9 cellular contexts compared by ENCODE assay signal in genomic region chr12:81610955-81611889, GRCh38.
DNase-seq lines count a peak whose midpoint lies in the region; ATAC-seq and TF ChIP-seq lines count a peak whose summit lies in the region.
"Had no signal": no experiment of that assay in that cellular context is flagged by ENCODE, and none has a peak within 500 bp of the region (broad histone marks: within the 10 kb centered on the region; RNA-seq: fewer than 3 reads in every experiment).

No MANE protein-coding gene starts in this region.

- no peak for TF ChIP-seq POLR2A in uterus (IDR thresholded peaks at IDR 0.05)

- H3K4me3 ChIP-seq in uterus: no peak overlapping the region

- H3K36me3 ChIP-seq in uterus: no peaks in the 10 kb centered on the region

- no peak overlapping the region for H3K27ac Mint-ChIP-seq in glutamatergic neuron (ENCODE audit: unreplicated experiment)
- H3K27ac Mint-ChIP-seq: stimulated activated naive CD8-positive, alpha-beta T cell treated with anti-CD3 and anti-CD28 coated beads, Interleukin-15, Interleukin-2, amounts not matched to agents 100 ng/mL and 50 ng/mL, for 24 hours had no signal

- H3K27ac ChIP-seq in uterus: no peak overlapping the region

- POLR2A ChIA-PET in GM10248 (lab: Yijun Ruan, JAX): no interaction called here

- H3K9me3 Mint-ChIP-seq in glutamatergic neuron (ENCODE audit: unreplicated experiment): peaks cover 6% of the 10 kb centered on the region
- H3K9me3 Mint-ChIP-seq: stimulated activated naive CD8-positive, alpha-beta T cell treated with anti-CD3 and anti-CD28 coated beads, Interleukin-15, Interleukin-2, amounts not matched to agents 100 ng/mL and 50 ng/mL, for 24 hours had no signal

- peak; percentile 77 for ATAC-seq in GM21786 (IDR thresholded peaks at IDR 0.05; ENCODE audit: unreplicated experiment)
- ATAC-seq in GM21526 (IDR thresholded peaks at IDR 0.05; ENCODE audit: low FRiP score, unreplicated experiment): no peak
- no peak for ATAC-seq in HG03457 (IDR thresholded peaks at IDR 0.05; ENCODE audit: unreplicated experiment)
- no peak for ATAC-seq in GM21723 (IDR thresholded peaks at IDR 0.05; ENCODE audit: unreplicated experiment)

- no peaks in the 10 kb centered on the region for H3K27me3 Mint-ChIP-seq in glutamatergic neuron (ENCODE audit: unreplicated experiment)

- DNase-seq in GM10248 (ENCODE audit: extremely low spot score): no peak
- DNase-seq in NCI-H526 (lab: John Stamatoyannopoulos, UW): peak; percentile 3 to 10
- DNase-seq in glutamatergic neuron: no peak
- no peak for DNase-seq in uterus

- intact Hi-C loops in uterus (cut with DNase I; ENCODE audit: low total_unique reads): no loop called here

- TF ChIP-seq CTCF in GM10248 (IDR thresholded peaks at IDR 0.05; ENCODE audit: control extremely low read depth, extremely low read depth, low read depth, missing control alignments) (peak; percentile 17), glutamatergic neuron (IDR thresholded peaks at IDR 0.05; ENCODE audit: partially characterized antibody, unreplicated experiment) (peak; percentile 23), uterus (IDR thresholded peaks at IDR 0.05) (no peak)

- no peaks in the 10 kb centered on the region for H3K36me3 Mint-ChIP-seq in glutamatergic neuron (ENCODE audit: unreplicated experiment)

- H3K9me3 ChIP-seq in uterus: no peaks in the 10 kb centered on the region

- H3K27me3 ChIP-seq in uterus: no peaks in the 10 kb centered on the region

- no peak overlapping the region for H3K4me3 Mint-ChIP-seq in glutamatergic neuron (ENCODE audit: unreplicated experiment)
- H3K4me3 Mint-ChIP-seq: stimulated activated naive CD8-positive, alpha-beta T cell treated with anti-CD3 and anti-CD28 coated beads, Interleukin-15, Interleukin-2, amounts not matched to agents 100 ng/mL and 50 ng/mL, for 24 hours had no signal

- CTCF ChIA-PET in GM10248 (lab: Yijun Ruan, JAX): interaction anchor here (0.8 to 2.1 kb wide), 9 partner anchors 9 to 68 kb away, joined by 3 to 10 read pairs (median 4); no protein-coding TSS in a partner anchor

- peaks cover 13% of the 10 kb centered on the region for H3K4me1 Mint-ChIP-seq in glutamatergic neuron (ENCODE audit: low read depth, unreplicated experiment)

- H3K4me1 ChIP-seq in uterus: no peaks in the 10 kb centered on the region

Comparison
In these comparisons a context has a peak if more than half of its experiments do, and no peak if none do; other contexts are left out.
1. DNase-seq: peak in NCI-H526 (2 of 2); none in GM10248 (single experiment), glutamatergic neuron (single experiment) and uterus (0 of 2).
2. CTCF ChIP-seq: peak in GM10248 (single experiment) and glutamatergic neuron (single experiment); none in uterus (0 of 4).